In genomic region chr6:129747588-129748112, GRCh38 we compare ENCODE assay signal across 12 cellular contexts. TPM values are rescaled to one million over a fixed set of nuclear protein-coding genes. Genes with fewer than 3 reads are reported as not detected.
DNase-seq lines count a peak whose midpoint lies in the region; ATAC-seq and TF ChIP-seq lines count a peak whose summit lies in the region.
"Had no signal": no experiment of that assay in that cellular context is flagged by ENCODE, and none has a peak within 500 bp of the region (broad histone marks: within the 10 kb centered on the region; RNA-seq: fewer than 3 reads in every experiment).

No MANE protein-coding gene starts in this region.

- H3K36me3 ChIP-seq in mammary epithelial cell (ENCODE audit: insufficient read depth, low read length) = no peaks in the 10 kb centered on the region
- H3K36me3 ChIP-seq: WERI-Rb-1 had no signal

- dilution Hi-C loops in mammary epithelial cell (cut with HindIII; ENCODE audit: low sequenced_read_pairs) = loop anchor here (10.0 kb wide), 1 partner anchor 153 kb away; no protein-coding TSS in a partner anchor

- H3K9me3 ChIP-seq in mammary epithelial cell (replicated peaks; ENCODE audit: insufficient read depth, low read length) = no peaks in the 10 kb centered on the region
- H3K9me3 ChIP-seq: testis had no signal

- no peak for ATAC-seq in stimulated activated naive CD8-positive, alpha-beta T cell treated with anti-CD3 and anti-CD28 coated beads, Interleukin-15, amount 100 ng/mL, for 72 hours
- ATAC-seq in WTC11 = no peak
- no peak for ATAC-seq in HG03432 (IDR thresholded peaks at IDR 0.05; ENCODE audit: unreplicated experiment)

- intact Hi-C loops in mammary epithelial cell (cut with micrococcal nuclease) = loop anchor here (2.0 kb wide), 1 partner anchor 69 kb away; no protein-coding TSS in a partner anchor
- intact Hi-C loops in posterior cingulate gyrus (cut with DNase I) = loop anchor here (10.0 kb wide), 1 partner anchor 243 kb away; no protein-coding TSS in a partner anchor

- H3K27me3 Mint-ChIP-seq in activated naive CD4-positive, alpha-beta T cell treated with anti-CD3 and anti-CD28 coated beads, Interleukin-2, amount 10 ng/mL, durations not matched to agents 7 days and 5 days = no peaks in the 10 kb centered on the region
- H3K27me3 Mint-ChIP-seq in stimulated activated naive CD8-positive, alpha-beta T cell treated with anti-CD3 and anti-CD28 coated beads, Interleukin-15, amount 100 ng/mL, for 72 hours = no peaks in the 10 kb centered on the region
- H3K27me3 Mint-ChIP-seq in WTC11 (ENCODE audit: low read depth) = no peaks in the 10 kb centered on the region
- H3K27me3 Mint-ChIP-seq: brain had no signal

- no peaks in the 10 kb centered on the region for H3K79me2 ChIP-seq in mammary epithelial cell (ENCODE audit: insufficient read depth, low read length)

- no peak overlapping the region for H3K4me2 ChIP-seq in mammary epithelial cell (ENCODE audit: insufficient read depth, low read depth, low read length)

- peak overlapping the region; percentile 93 for H3K27ac Mint-ChIP-seq in activated naive CD4-positive, alpha-beta T cell treated with anti-CD3 and anti-CD28 coated beads, Interleukin-2, amount 10 ng/mL, durations not matched to agents 7 days and 5 days
- H3K27ac Mint-ChIP-seq in stimulated activated naive CD8-positive, alpha-beta T cell treated with anti-CD3 and anti-CD28 coated beads, Interleukin-15, amount 100 ng/mL, for 72 hours = peak overlapping the region; percentile 99 to 100
- H3K27ac Mint-ChIP-seq in WTC11 = no peak overlapping the region

- no peak overlapping the region for H3K9ac ChIP-seq in mammary epithelial cell (ENCODE audit: insufficient read depth, low read length)

- H3K4me1 ChIP-seq in mammary epithelial cell (ENCODE audit: insufficient read depth, low read length) = peaks cover 43% of the 10 kb centered on the region

- TF ChIP-seq CTCF in mammary epithelial cell (conservative IDR thresholded peaks at IDR 0.05 in 1 of 2, IDR thresholded peaks at IDR 0.05 in 1 of 2; ENCODE audit: extremely low read depth in 1 of 2, insufficient read depth in 1 of 2, low read depth in 1 of 2, low read length in 2 of 2) = no peak
- TF ChIP-seq CTCF in WTC11 (IDR thresholded peaks at IDR 0.05) = no peak

- no peak for DNase-seq in activated naive CD4-positive, alpha-beta T cell treated with anti-CD3 and anti-CD28 coated beads, Interleukin-2, amount 10 ng/mL, durations not matched to agents 7 days and 5 days
- DNase-seq in activated naive CD4-positive, alpha-beta T cell treated with Interleukin-2 at 50 U/mL for 16 hours = no peak
- DNase-seq in OCI-M1 (lab: John Stamatoyannopoulos, UW) = peak; percentile 54
- no peak for DNase-seq in mammary epithelial cell
- DNase-seq in stimulated activated naive CD8-positive, alpha-beta T cell treated with anti-CD3 and anti-CD28 coated beads, Interleukin-15, amount 100 ng/mL, for 72 hours = no peak
- DNase-seq in WTC11 (ENCODE audit: low spot score) = no peak
- DNase-seq in posterior cingulate gyrus = no peak
- DNase-seq: HFFc6, testis, WERI-Rb-1 had no signal

- peak overlapping the region; percentile 91 for H3K27ac ChIP-seq in mammary epithelial cell (ENCODE audit: insufficient read depth, low read depth, low read length)
- H3K27ac ChIP-seq: testis, WERI-Rb-1 had no signal

- 70% methylated on average over 4 of the region's 4 CpGs for WGBS in mammary epithelial cell (ENCODE audit: low coverage, missing lambda C conversion rate)

- no TSS peak for BruUV-seq in mammary epithelial cell (replicated peaks; lab: Mats Ljungman, UMichigan)

- no peak overlapping the region for H2AFZ ChIP-seq in mammary epithelial cell (ENCODE audit: low read depth, low read length)

- CTCF ChIA-PET in activated naive CD4-positive, alpha-beta T cell treated with anti-CD3 and anti-CD28 coated beads, Interleukin-2, amount 10 ng/mL, durations not matched to agents 7 days and 5 days (lab: Charles Lee) = interaction anchor here (1.2 to 2.2 kb wide), 5 partner anchors 17 to 274 kb away, joined by 3 to 12 read pairs (median 6); no protein-coding TSS in a partner anchor
- CTCF ChIA-PET in mammary epithelial cell (lab: Charles Lee; ENCODE audit: low non-redundant PET) (no interaction called here), WTC11 (lab: Charles Lee) (interaction anchor here (0.9 to 1.6 kb wide), 2 partner anchors 27 to 150 kb away, joined by 3 to 7 read pairs; no protein-coding TSS in a partner anchor)

- H3K4me3 Mint-ChIP-seq in activated naive CD4-positive, alpha-beta T cell treated with anti-CD3 and anti-CD28 coated beads, Interleukin-2, amount 10 ng/mL, durations not matched to agents 7 days and 5 days = no peak overlapping the region
- peak overlapping the region; percentile 70 to 81 for H3K4me3 Mint-ChIP-seq in stimulated activated naive CD8-positive, alpha-beta T cell treated with anti-CD3 and anti-CD28 coated beads, Interleukin-15, amount 100 ng/mL, for 72 hours
- H3K4me3 Mint-ChIP-seq in WTC11 = no peak overlapping the region

- POLR2A ChIA-PET in WTC11 (lab: Charles Lee) = interaction anchor here (0.7 kb wide), 1 partner anchor 13 kb away, joined by 3 read pairs; no protein-coding TSS in a partner anchor

- H3K27me3 ChIP-seq in mammary epithelial cell (ENCODE audit: insufficient read depth, low read length) = no peaks in the 10 kb centered on the region
- H3K27me3 ChIP-seq: testis had no signal

- H3K9me3 Mint-ChIP-seq in activated naive CD4-positive, alpha-beta T cell treated with anti-CD3 and anti-CD28 coated beads, Interleukin-2, amount 10 ng/mL, durations not matched to agents 7 days and 5 days = no peaks in the 10 kb centered on the region
- no peaks in the 10 kb centered on the region for H3K9me3 Mint-ChIP-seq in stimulated activated naive CD8-positive, alpha-beta T cell treated with anti-CD3 and anti-CD28 coated beads, Interleukin-15, amount 100 ng/mL, for 72 hours
- H3K9me3 Mint-ChIP-seq in WTC11 = no peaks in the 10 kb centered on the region
- H3K9me3 Mint-ChIP-seq: HFFc6 had no signal

- H3K4me3 ChIP-seq in mammary epithelial cell (replicated peaks in 1 of 3; ENCODE audit: insufficient read depth in 1 of 3, low read depth in 2 of 3, low read length in 3 of 3) = no peak overlapping the region
- H3K4me3 ChIP-seq: testis had no signal

- H3K4me1 Mint-ChIP-seq in activated naive CD4-positive, alpha-beta T cell treated with anti-CD3 and anti-CD28 coated beads, Interleukin-2, amount 10 ng/mL, durations not matched to agents 7 days and 5 days = peaks cover 72% of the 10 kb centered on the region
- peaks cover 67% of the 10 kb centered on the region for H3K4me1 Mint-ChIP-seq in stimulated activated naive CD8-positive, alpha-beta T cell treated with anti-CD3 and anti-CD28 coated beads, Interleukin-15, amount 100 ng/mL, for 72 hours
- H3K4me1 Mint-ChIP-seq in WTC11 = peaks cover 10% of the 10 kb centered on the region

- H3K36me3 Mint-ChIP-seq in activated naive CD4-positive, alpha-beta T cell treated with anti-CD3 and anti-CD28 coated beads, Interleukin-2, amount 10 ng/mL, durations not matched to agents 7 days and 5 days = peaks cover 1% of the 10 kb centered on the region
- no peaks in the 10 kb centered on the region for H3K36me3 Mint-ChIP-seq in WTC11
- H3K36me3 Mint-ChIP-seq: brain had no signal

- in situ Hi-C loops in mammary epithelial cell (cut with MboI; ENCODE audit: low sequenced_read_pairs in 2 of 2) = loop anchor here (10.0 to 25.0 kb wide), 2 partner anchors 153 to 260 kb away; no protein-coding TSS in a partner anchor

- no peaks in the 10 kb centered on the region for H4K20me1 ChIP-seq in mammary epithelial cell (ENCODE audit: insufficient read depth, low read length)

TF ChIP-seq in WTC11, 78 proteins besides CTCF, POLR2A, EP300 and RAD21 (continues in another document):
- TF ChIP-seq CREB1 (CRISPR knock-in tag; IDR thresholded peaks at IDR 0.05) (no peak), MYBL2 (CRISPR knock-in tag; IDR thresholded peaks at IDR 0.05) (no peak), ZNF232 (CRISPR knock-in tag; IDR thresholded peaks at IDR 0.05) (no peak), MAX (CRISPR knock-in tag; IDR thresholded peaks at IDR 0.05) (no peak), ZNF512 (CRISPR knock-in tag; IDR thresholded peaks at IDR 0.05; ENCODE audit: borderline replicate concordance) (no peak), GRHL2 (CRISPR knock-in tag; IDR thresholded peaks at IDR 0.05; ENCODE audit: insufficient replicate concordance, severe bottlenecking) (no peak), TCF7 (CRISPR knock-in tag; IDR thresholded peaks at IDR 0.05; ENCODE audit: low read depth) (no peak), NFE2L1 (CRISPR knock-in tag; IDR thresholded peaks at IDR 0.05) (no peak), NR2C2 (CRISPR knock-in tag; IDR thresholded peaks at IDR 0.05) (no peak), HMGA2 (CRISPR knock-in tag; IDR thresholded peaks at IDR 0.05) (no peak), USF1 (CRISPR knock-in tag; IDR thresholded peaks at IDR 0.05) (no peak), FOXJ3 (CRISPR knock-in tag; IDR thresholded peaks at IDR 0.05; ENCODE audit: borderline replicate concordance) (no peak), TEAD1 (CRISPR knock-in tag; IDR thresholded peaks at IDR 0.05) (no peak), ZNF138 (CRISPR knock-in tag; conservative IDR thresholded peaks at IDR 0.05) (no peak), ESRRA (CRISPR knock-in tag; IDR thresholded peaks at IDR 0.05; ENCODE audit: borderline replicate concordance) (no peak)

RNA-seq across cellular contexts. Expression of gene ARHGAP18, which starts 37.7 kb away (rescaled TPM):
- 10 to 100 TPM; 20.8 to 28.5 TPM for total RNA-seq in mammary epithelial cell
- 14.9 TPM for polyA plus RNA-seq in mammary epithelial cell
- polyA minus RNA-seq in mammary epithelial cell = 17.2 TPM
- total RNA-seq in WTC11 (2021) = 3.7 to 4.6 TPM (median 4.4 TPM) in 3 replicates

Comparison
In these comparisons a context has a peak if more than half of its experiments do, and no peak if none do; other contexts are left out.
1. H3K4me3 Mint-ChIP-seq: peak in stimulated activated naive CD8-positive, alpha-beta T cell treated with anti-CD3 and anti-CD28 coated beads, Interleukin-15, amount 100 ng/mL, for 72 hours (2 of 2); none in activated naive CD4-positive, alpha-beta T cell treated with anti-CD3 and anti-CD28 coated beads, Interleukin-2, amount 10 ng/mL, durations not matched to agents 7 days and 5 days (single experiment) and WTC11 (single experiment).